In the genomic region with DNA sequence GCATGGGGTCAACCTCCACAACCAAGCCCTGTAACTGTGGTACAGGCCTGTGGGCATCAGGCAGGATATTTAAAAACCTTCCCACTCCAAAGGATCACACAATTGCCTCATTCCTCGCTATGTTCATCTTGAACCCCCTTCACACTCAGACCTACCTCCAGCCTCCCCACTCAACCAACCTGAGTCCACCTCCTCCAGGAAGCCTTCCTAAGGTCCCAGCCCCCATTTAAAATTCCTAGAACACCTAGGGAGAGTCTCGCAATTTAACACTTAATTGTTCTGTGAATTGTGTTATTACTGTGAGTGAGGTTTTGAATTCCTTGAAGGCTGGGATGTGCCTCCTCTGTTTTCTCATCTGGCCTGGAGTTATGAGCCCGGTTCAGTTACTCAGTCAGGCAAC, we compare ENCODE assay signal across 14 cellular contexts.
A peak's percentile ranks its signal among the peaks of the same experiment; 100 is the strongest.
DNase-seq lines count a peak whose midpoint lies in the region; ATAC-seq, FAIRE-seq and TF ChIP-seq lines count a peak whose summit lies in the region.
"Had no signal": no experiment of that assay in that cellular context is flagged by ENCODE, and none has a peak within 500 bp of the region (broad histone marks: within the 10 kb centered on the region; RNA-seq: fewer than 3 reads in every experiment).

No MANE protein-coding gene starts in this region.

- no peaks in the 10 kb centered on the region for H3K9me3 Mint-ChIP-seq in osteocyte (ENCODE audit: unreplicated experiment)

- H3K79me2 ChIP-seq in ACC112 (ENCODE audit: control insufficient read depth, insufficient read depth, low read length, unreplicated experiment) (no peaks in the 10 kb centered on the region), endothelial cell of umbilical vein (ENCODE audit: control insufficient read depth, insufficient read depth, low read length) (no peaks in the 10 kb centered on the region), MM.1S (ENCODE audit: low read length) (no peaks in the 10 kb centered on the region)

- H4K20me1 ChIP-seq in endothelial cell of umbilical vein (replicated peaks; ENCODE audit: control insufficient read depth, extremely low read depth, insufficient read depth, low read length) (no peaks in the 10 kb centered on the region), MM.1S (ENCODE audit: insufficient read depth, low read length) (no peaks in the 10 kb centered on the region)

- FAIRE-seq in endothelial cell of umbilical vein (lab: Jason Lieb, UNC) (no peak), urothelium cell line (lab: Jason Lieb, UNC) (no peak)
- FAIRE-seq: D721Med, HepG2, TTC549 had no signal

- H3F3A ChIP-seq in MM.1S (ENCODE audit: insufficient read depth, low read length) = peaks cover 19% of the 10 kb centered on the region

- H3K27me3 ChIP-seq in ACC112 (ENCODE audit: insufficient read depth, low read length) (no peaks in the 10 kb centered on the region), Panc1 (ENCODE audit: control insufficient read depth, insufficient read depth, low read length) (no peaks in the 10 kb centered on the region), endothelial cell of umbilical vein (ENCODE audit: control insufficient read depth in 2 of 2, insufficient read depth in 2 of 2, low read length in 2 of 2) (no peaks in the 10 kb centered on the region), MM.1S (replicated peaks; ENCODE audit: insufficient read depth, low read length) (no peaks in the 10 kb centered on the region)
- H3K27me3 ChIP-seq: sigmoid colon had no signal

- ATAC-seq in Panc1 (no peak), GM21526 (IDR thresholded peaks at IDR 0.05; ENCODE audit: low FRiP score, unreplicated experiment) (no peak)
- ATAC-seq: stimulated activated naive CD8-positive, alpha-beta T cell treated with anti-CD3 and anti-CD28 coated beads, Interleukin-15, Interleukin-2, amounts not matched to agents 100 U/mL and 50 U/mL, for 24 hours had no signal

- TF ChIP-seq CTCF in Panc1 (IDR thresholded peaks at IDR 0.05) = no peak
- TF ChIP-seq CTCF in endothelial cell of umbilical vein (IDR thresholded peaks at IDR 0.05; ENCODE audit: extremely low read depth in 1 of 2, insufficient read depth in 1 of 2, low read depth in 1 of 2, low read length in 2 of 2) = no peak
- no peak for TF ChIP-seq CTCF in osteocyte (IDR thresholded peaks at IDR 0.05)
- no peak for TF ChIP-seq CTCF in MM.1S (IDR thresholded peaks at IDR 0.05; ENCODE audit: low read length)

- H3K4me3 ChIP-seq in ACC112 (ENCODE audit: low read depth, low read length) = no peak overlapping the region
- H3K4me3 ChIP-seq in Panc1 (ENCODE audit: low read depth in 2 of 2, low read length in 2 of 2) = no peak overlapping the region
- no peak overlapping the region for H3K4me3 ChIP-seq in endothelial cell of umbilical vein (replicated peaks in 1 of 3; ENCODE audit: insufficient read depth in 1 of 3, low read depth in 1 of 3, low read length in 3 of 3)
- H3K4me3 ChIP-seq in MM.1S (ENCODE audit: low read length) = no peak overlapping the region
- H3K4me3 ChIP-seq: coronary artery, sigmoid colon had no signal

- no peaks in the 10 kb centered on the region for H3K9me2 ChIP-seq in MM.1S (replicated peaks; ENCODE audit: insufficient read depth, low read length)

- no peak for DNase-seq in Panc1 (ENCODE audit: low read depth, low spot score)
- no peak for DNase-seq in endothelial cell of umbilical vein (ENCODE audit: low read depth, low spot score)
- DNase-seq in osteocyte (ENCODE audit: extremely low spot score, unreplicated experiment) = no peak
- no peak for DNase-seq in urothelium cell line (ENCODE audit: low spot score)
- DNase-seq in activated gamma-delta T cell (lab: John Stamatoyannopoulos, UW) = no peak
- no peak for DNase-seq in MM.1S
- DNase-seq: sigmoid colon; stimulated activated naive CD8-positive, alpha-beta T cell treated with anti-CD3 and anti-CD28 coated beads, Interleukin-15, Interleukin-2, amounts not matched to agents 100 U/mL and 50 U/mL, for 24 hours had no signal

- dilution Hi-C loops in endothelial cell of umbilical vein (cut with MboI; ENCODE audit: extremely low pct_ligation_motif_present, low sequenced_read_pairs) = no loop called here

- in situ Hi-C loops in Panc1 (cut with HindIII; ENCODE audit: low pct_unique_long_range_greater_than_20kb, low sequenced_read_pairs) = no loop called here

- CTCF ChIA-PET in Panc1 (lab: Charles Lee) (no interaction called here), endothelial cell of umbilical vein (lab: Charles Lee) (interaction anchor here (1.0 to 6.4 kb wide), 5 partner anchors 14 to 107 kb away, joined by 3 to 62 read pairs (median 9); no protein-coding TSS in a partner anchor)

- no peaks in the 10 kb centered on the region for H3K27me3 Mint-ChIP-seq in osteocyte (ENCODE audit: unreplicated experiment)

- H3K27ac ChIP-seq in ACC112 (ENCODE audit: low read depth, low read length) (peak overlapping the region; percentile 100), Panc1 (ENCODE audit: low read length) (peak overlapping the region; percentile 77), endothelial cell of umbilical vein (ENCODE audit: insufficient read depth, low read depth, low read length) (peak overlapping the region; percentile 98), MM.1S (ENCODE audit: low read length) (no peak overlapping the region)
- H3K27ac ChIP-seq: coronary artery had no signal

- H3K27ac Mint-ChIP-seq in osteocyte (ENCODE audit: unreplicated experiment) = peak overlapping the region; percentile 92

- no peak overlapping the region for H2AFZ ChIP-seq in ACC112 (ENCODE audit: low read length, unreplicated experiment)
- no peak overlapping the region for H2AFZ ChIP-seq in endothelial cell of umbilical vein (ENCODE audit: low read depth, low read length)
- no peak overlapping the region for H2AFZ ChIP-seq in MM.1S (ENCODE audit: low read length)

- H3K4me1 Mint-ChIP-seq in osteocyte (ENCODE audit: unreplicated experiment) = peaks cover 36% of the 10 kb centered on the region

- no peaks in the 10 kb centered on the region for H3K9me1 ChIP-seq in endothelial cell of umbilical vein (replicated peaks; ENCODE audit: control insufficient read depth, extremely low read depth, insufficient read depth, low read length)

- intact Hi-C loops in Panc1 (cut with micrococcal nuclease; ENCODE audit: unreplicated experiment) (loop anchor here (5.0 kb wide), 1 partner anchor 99 kb away; a partner anchor contains a TSS), endothelial cell of umbilical vein (cut with micrococcal nuclease) (loop anchor here (1.0 to 5.0 kb wide), 11 partner anchors 10 to 519 kb away; a partner anchor contains a TSS)

- H3K4me3 Mint-ChIP-seq in osteocyte (ENCODE audit: unreplicated experiment) = no peak overlapping the region

- TF ChIP-seq POLR2A in endothelial cell of umbilical vein (IDR thresholded peaks at IDR 0.05; ENCODE audit: low read depth, low read length) = no peak

- H3K36me3 ChIP-seq in ACC112 (ENCODE audit: insufficient read depth, low read length) (no peaks in the 10 kb centered on the region), Panc1 (ENCODE audit: control insufficient read depth, insufficient read depth, low read length) (no peaks in the 10 kb centered on the region), endothelial cell of umbilical vein (ENCODE audit: control insufficient read depth in 2 of 2, extremely low read depth in 1 of 2, insufficient read depth in 2 of 2, low read length in 2 of 2) (no peaks in the 10 kb centered on the region), MM.1S (replicated peaks; ENCODE audit: insufficient read depth, low read length) (no peaks in the 10 kb centered on the region)
- H3K36me3 ChIP-seq: sigmoid colon had no signal

- H3K4me1 ChIP-seq in ACC112 (ENCODE audit: control insufficient read depth, insufficient read depth, low read length, unreplicated experiment) = peaks cover 61% of the 10 kb centered on the region
- H3K4me1 ChIP-seq in Panc1 (ENCODE audit: control insufficient read depth, insufficient read depth, low read length) = peaks cover 40% of the 10 kb centered on the region
- peaks cover 59% of the 10 kb centered on the region for H3K4me1 ChIP-seq in endothelial cell of umbilical vein (ENCODE audit: control insufficient read depth, extremely low read depth, insufficient read depth, low read length)
- H3K4me1 ChIP-seq in MM.1S (ENCODE audit: low read length) = peaks cover 42% of the 10 kb centered on the region

- no peaks in the 10 kb centered on the region for H3K36me3 Mint-ChIP-seq in osteocyte (ENCODE audit: unreplicated experiment)

- H3K4me2 ChIP-seq in endothelial cell of umbilical vein (ENCODE audit: insufficient read depth, low read length) (peak overlapping the region; percentile 32), MM.1S (ENCODE audit: low read depth, low read length) (no peak overlapping the region)

- BruUV-seq in Panc1 (replicated peaks; lab: Mats Ljungman, UMichigan) = no TSS peak
- BruUV-seq in endothelial cell of umbilical vein (replicated peaks; lab: Mats Ljungman, UMichigan) = no TSS peak

- H3K9me3 ChIP-seq in Panc1 (ENCODE audit: control insufficient read depth, insufficient read depth, low read depth, low read length) = no peaks in the 10 kb centered on the region
- no peaks in the 10 kb centered on the region for H3K9me3 ChIP-seq in endothelial cell of umbilical vein (replicated peaks; ENCODE audit: control insufficient read depth, insufficient read depth, low read length)
- no peaks in the 10 kb centered on the region for H3K9me3 ChIP-seq in MM.1S (replicated peaks; ENCODE audit: insufficient read depth, low read length)
- H3K9me3 ChIP-seq: sigmoid colon had no signal

- POLR2A ChIA-PET in Panc1 (lab: Charles Lee) = interaction anchor here (0.6 kb wide), 1 partner anchor 14 kb away, joined by 7 read pairs; no protein-coding TSS in a partner anchor
- POLR2A ChIA-PET in endothelial cell of umbilical vein (lab: Charles Lee) = interaction anchor here (0.9 to 1.5 kb wide), 4 partner anchors 9 to 114 kb away, joined by 3 to 4 read pairs (median 3); no protein-coding TSS in a partner anchor

- H3K9ac ChIP-seq in endothelial cell of umbilical vein (replicated peaks; ENCODE audit: extremely low read depth, insufficient read depth, low read length) = peak overlapping the region; percentile 57
- no peak overlapping the region for H3K9ac ChIP-seq in MM.1S (ENCODE audit: low read length)

TF ChIP-seq in endothelial cell of umbilical vein, 7 proteins besides CTCF, POLR2A, EP300 and RAD21:
- TF ChIP-seq FOS (IDR thresholded peaks at IDR 0.05; ENCODE audit: borderline replicate concordance, insufficient read depth, low read length) = no peak
- no peak for TF ChIP-seq POLR2AphosphoS5 (IDR thresholded peaks at IDR 0.05; ENCODE audit: insufficient read depth, low read depth, low read length)
- no peak for TF ChIP-seq GATA2 (IDR thresholded peaks at IDR 0.05; ENCODE audit: insufficient read depth, insufficient read length, low read depth, low read length)
- TF ChIP-seq, protein P1, sequence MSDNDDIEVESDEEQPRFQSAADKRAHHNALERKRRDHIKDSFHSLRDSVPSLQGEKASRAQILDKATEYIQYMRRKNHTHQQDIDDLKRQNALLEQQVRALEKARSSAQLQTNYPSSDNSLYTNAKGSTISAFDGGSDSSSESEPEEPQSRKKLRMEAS (IDR thresholded peaks at IDR 0.05; ENCODE audit: insufficient read depth, insufficient read length) = no peak
